16 cellular contexts compared by ENCODE assay signal in the genomic region with DNA sequence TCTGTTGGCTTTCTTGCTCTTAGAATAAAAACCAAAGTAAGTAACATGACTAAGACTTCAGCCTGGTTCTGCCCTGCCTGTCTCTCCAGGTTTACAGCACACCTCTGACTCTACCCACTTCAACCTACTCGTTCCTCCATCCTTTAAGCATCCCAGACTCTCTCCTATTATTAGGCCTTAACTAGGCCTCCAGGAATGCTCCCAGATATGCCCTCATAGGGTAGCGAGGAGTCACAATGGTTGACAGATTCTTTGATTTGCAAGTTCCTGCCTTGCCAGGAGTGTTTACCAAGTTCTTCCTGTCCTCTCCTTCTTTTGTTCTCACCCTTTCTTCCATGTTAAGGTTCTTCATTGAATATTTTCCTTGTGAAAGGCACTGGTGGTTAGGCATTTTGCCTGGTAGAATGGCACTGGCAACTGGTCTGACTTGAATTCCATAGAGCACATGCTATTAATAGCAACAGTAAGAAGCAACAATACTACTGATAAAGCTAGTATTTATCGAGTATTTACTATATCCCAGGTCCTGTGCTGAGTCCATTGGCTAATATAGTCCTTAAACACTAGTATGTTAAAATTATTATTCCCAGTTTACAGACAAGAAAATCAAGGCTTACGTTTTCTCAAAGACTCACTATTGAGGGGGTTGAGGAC.
DNase-seq lines count a peak whose midpoint lies in the region; ATAC-seq and TF ChIP-seq lines count a peak whose summit lies in the region.
"Had no signal": no experiment of that assay in that cellular context is flagged by ENCODE, and none has a peak within 500 bp of the region (broad histone marks: within the 10 kb centered on the region; RNA-seq: fewer than 3 reads in every experiment).

No MANE protein-coding gene starts in this region.

- 0 out of 2 replicates have a peak, but pooled peaks cover 3% of the 10 kb centered on the region for H3K9me3 ChIP-seq in iPS-20b (ENCODE audit: insufficient read depth, low read depth, low read length)
- H3K9me3 ChIP-seq in right lobe of liver: no peaks in the 10 kb centered on the region

- H3K4me3 ChIP-seq in iPS-20b (ENCODE audit: low read length): peak overlapping the region; percentile 13; the same call in 1 of the 2 replicates
- H3K4me3 ChIP-seq in right lobe of liver: no peak overlapping the region

- H3K27ac ChIP-seq in iPS-20b (ENCODE audit: low read length) (no peak overlapping the region), right lobe of liver (no peak overlapping the region)

- 47% methylated on average over 4 of the region's 4 CpGs for WGBS in right lobe of liver (ENCODE audit: insufficient coverage, low coverage, low lambda C conversion rate, missing lambda C conversion rate)

- H3K27me3 Mint-ChIP-seq in WTC11 (ENCODE audit: low read depth): no peaks in the 10 kb centered on the region; the same call in 1 of the 2 replicates

- H3K36me3 Mint-ChIP-seq in WTC11: peaks cover 31% of the 10 kb centered on the region

- TF ChIP-seq CTCF in WTC11 (IDR thresholded peaks at IDR 0.05) (no peak), right lobe of liver (IDR thresholded peaks at IDR 0.05) (no peak)

- H3K9ac ChIP-seq in iPS-20b (ENCODE audit: low read depth, low read length): no peak overlapping the region

- ATAC-seq in left ventricle myocardium superior: peak; percentile 80
- peak; percentile 60 for ATAC-seq in WTC11
- no peak for ATAC-seq in right lobe of liver
- ATAC-seq: HCT116 had no signal

- intact Hi-C loops in left ventricle myocardium superior (cut with micrococcal nuclease): no loop called here
- intact Hi-C loops in cardiac septum (cut with DNase I): no loop called here
- intact Hi-C loops in right lobe of liver (cut with DNase I): no loop called here

- H3K9me3 Mint-ChIP-seq in WTC11: peaks cover 44% of the 10 kb centered on the region

- H3K27ac Mint-ChIP-seq in WTC11: peak overlapping the region; percentile 50

- TF ChIP-seq POLR2A in right lobe of liver (IDR thresholded peaks at IDR 0.05): no peak

- peaks cover 17% of the 10 kb centered on the region for H3K4me1 Mint-ChIP-seq in WTC11

- POLR2A ChIA-PET in WTC11 (lab: Charles Lee): no interaction called here

- H3K36me3 ChIP-seq in iPS-20b (ENCODE audit: insufficient read depth, low read depth, low read length): no peaks in the 10 kb centered on the region
- H3K36me3 ChIP-seq in right lobe of liver: no peaks in the 10 kb centered on the region

- H3K4me1 ChIP-seq in iPS-20b (ENCODE audit: insufficient read depth, low read length) (no peaks in the 10 kb centered on the region; the same call in 1 of the 2 replicates), right lobe of liver (no peaks in the 10 kb centered on the region)

- no peaks in the 10 kb centered on the region for H3K27me3 ChIP-seq in iPS-20b (ENCODE audit: insufficient read depth, low read length)
- no peaks in the 10 kb centered on the region for H3K27me3 ChIP-seq in right lobe of liver

- no peak overlapping the region for H3K4me3 Mint-ChIP-seq in WTC11

- CTCF ChIA-PET in WTC11 (lab: Charles Lee): no interaction called here

- DNase-seq in left ventricle myocardium superior (no peak), cardiac septum (ENCODE audit: low spot score) (no peak), WTC11 (ENCODE audit: low spot score) (no peak), nucleus accumbens (lab: John Stamatoyannopoulos, UW) (no peak), right lobe of liver (no peak), SHP77 treated with DMSO at 0.1 percent for 48 hours (lab: John Stamatoyannopoulos, UW) (no peak)
- DNase-seq: C1 segment of cervical spinal cord; Calu3; CD4-positive, alpha-beta memory T cell; COR-L47; DMS53; DMS79 treated with DMSO at 0.1 percent for 48 hours; GF-D8; H7 had no signal

TF ChIP-seq in WTC11, 78 proteins besides CTCF, POLR2A, EP300 and RAD21:
- TF ChIP-seq TP53 (CRISPR knock-in tag; IDR thresholded peaks at IDR 0.05): no peak

Comparison
In these comparisons a context has a peak if more than half of its experiments do, and no peak if none do; other contexts are left out.
1. ATAC-seq: peak in left ventricle myocardium superior (single experiment) and WTC11 (single experiment); none in right lobe of liver (0 of 4).